ENCODE assay signal across 20 cellular contexts in genomic region chr20:64104667-64105451, GRCh38. TPM values are rescaled to one million over a fixed set of nuclear protein-coding genes. Genes with fewer than 3 reads are reported as not detected.
DNase-seq lines count a peak whose midpoint lies in the region; ATAC-seq and TF ChIP-seq lines count a peak whose summit lies in the region.
"Had no signal": no experiment of that assay in that cellular context is flagged by ENCODE, and none has a peak within 500 bp of the region (broad histone marks: within the 10 kb centered on the region; RNA-seq: fewer than 3 reads in every experiment).

No MANE protein-coding gene starts in this region.

- intact Hi-C loops in right cardiac atrium (cut with DNase I) = no loop called here
- intact Hi-C loops in sciatic nerve (cut with DNase I) = no loop called here
- intact Hi-C loops in esophagus squamous epithelium (cut with DNase I) = no loop called here

- peaks cover 7% of the 10 kb centered on the region for H3F3A ChIP-seq in GM23338 (replicated peaks; ENCODE audit: low read depth)

- H3K27ac ChIP-seq in GM23338 (ENCODE audit: low read depth) (no peak overlapping the region), right cardiac atrium (ENCODE audit: low read length) (no peak overlapping the region), esophagus squamous epithelium (no peak overlapping the region)
- H3K27ac ChIP-seq: BLaER1, SK-N-MC, thoracic aorta had no signal

- TF ChIP-seq CTCF in GM23338 (conservative IDR thresholded peaks at IDR 0.05; ENCODE audit: low read depth in 2 of 2) (no peak), esophagus squamous epithelium (IDR thresholded peaks at IDR 0.05) (no peak)

- H3K36me3 ChIP-seq in GM23338 (ENCODE audit: insufficient read depth) (no peaks in the 10 kb centered on the region), esophagus squamous epithelium (no peaks in the 10 kb centered on the region)
- H3K36me3 ChIP-seq: BLaER1, thoracic aorta had no signal

- H3K4me1 ChIP-seq in GM23338 (ENCODE audit: insufficient read depth) (no peaks in the 10 kb centered on the region), right cardiac atrium (ENCODE audit: control insufficient read depth, insufficient read depth, low read length) (no peaks in the 10 kb centered on the region), esophagus squamous epithelium (peaks cover 5 to 13% (median 11%) of the 10 kb centered on the region in 3 donors)

- no peaks in the 10 kb centered on the region for H4K20me1 ChIP-seq in GM23338 (replicated peaks; ENCODE audit: insufficient read depth)

- no peaks in the 10 kb centered on the region for H3K9me3 ChIP-seq in right cardiac atrium (ENCODE audit: control insufficient read depth, low read length)
- H3K9me3 ChIP-seq in esophagus squamous epithelium = no peaks in the 10 kb centered on the region
- H3K9me3 ChIP-seq: BLaER1, thoracic aorta had no signal

- no peak overlapping the region for H3K4me2 ChIP-seq in GM23338
- H3K4me2 ChIP-seq: BLaER1 had no signal

- no peaks in the 10 kb centered on the region; the same call in 2 of the 3 replicates for H3K36me3 Mint-ChIP-seq in GM23338 (ENCODE audit: low read depth)
- H3K36me3 Mint-ChIP-seq: brain had no signal

- no peak overlapping the region for H3K4me3 Mint-ChIP-seq in GM23338
- H3K4me3 Mint-ChIP-seq: brain; dendritic cell treated with granulocyte-macrophage colony-stimulating factor and Interleukin-4, amounts not matched to agents 40 ng/mL and 50 ng/mL, for 4 days had no signal

- H2AFZ ChIP-seq in GM23338 = no peak overlapping the region

- peak; percentile 1 for DNase-seq in GM23338 (ENCODE audit: low spot score)
- DNase-seq in RPMI8226 = peak; percentile 2
- DNase-seq in right cardiac atrium = peak; percentile 8 to 35 (median 23)
- peak; percentile 48 for DNase-seq in sciatic nerve (ENCODE audit: low spot score)
- DNase-seq in NCI-H1694 (lab: John Stamatoyannopoulos, UW) = no peak
- no peak for DNase-seq in esophagus squamous epithelium (lab: John Stamatoyannopoulos, UW)
- DNase-seq: activated CD4-positive, alpha-beta T cell treated with anti-CD3 and anti-CD28 coated beads, Interleukin-2, amount 50 U/mL, for 1 hour; activated gamma-delta T cell treated with Interleukin-2 at 50 U/mL for 16 hours; DMS 273 treated with DMSO at 0.1 percent for 48 hours; MM.1S; NCI-H2029; NCI-H524 had no signal

- H3K27me3 ChIP-seq in GM23338 (ENCODE audit: insufficient read depth) (peaks cover 17% of the 10 kb centered on the region), right cardiac atrium (ENCODE audit: control insufficient read depth, insufficient read depth) (no peaks in the 10 kb centered on the region), esophagus squamous epithelium (peaks cover 13 to 84% (median 21%) of the 10 kb centered on the region in 4 donors)

- H3K9me2 ChIP-seq in GM23338 (ENCODE audit: insufficient read depth) = no peaks in the 10 kb centered on the region

- no peak for ATAC-seq in GM23338
- no peak for ATAC-seq in right cardiac atrium
- ATAC-seq in sciatic nerve = no peak
- ATAC-seq in HG02938 (IDR thresholded peaks at IDR 0.05; ENCODE audit: unreplicated experiment) = no peak

- peaks cover 9% of the 10 kb centered on the region for H3K4me1 Mint-ChIP-seq in GM23338

- H3K79me2 ChIP-seq in GM23338 (replicated peaks; ENCODE audit: insufficient read depth) = no peaks in the 10 kb centered on the region

- H3K27ac Mint-ChIP-seq in GM23338 = no peak overlapping the region
- H3K27ac Mint-ChIP-seq: dendritic cell treated with granulocyte-macrophage colony-stimulating factor and Interleukin-4, amounts not matched to agents 40 ng/mL and 50 ng/mL, for 4 days had no signal

- peaks cover 24% of the 10 kb centered on the region for H3K27me3 Mint-ChIP-seq in GM23338 (ENCODE audit: insufficient read depth, low read depth, poor library complexity)

- H3K9me3 Mint-ChIP-seq in GM23338 = peaks cover 5% of the 10 kb centered on the region; the same call in 2 of the 3 replicates
- H3K9me3 Mint-ChIP-seq: dendritic cell treated with granulocyte-macrophage colony-stimulating factor and Interleukin-4, amounts not matched to agents 40 ng/mL and 50 ng/mL, for 4 days had no signal

- H3K4me3 ChIP-seq in GM23338 = no peak overlapping the region
- H3K4me3 ChIP-seq in right cardiac atrium (ENCODE audit: low read length) = no peak overlapping the region
- H3K4me3 ChIP-seq in esophagus squamous epithelium = no peak overlapping the region
- H3K4me3 ChIP-seq: BLaER1, SK-N-MC, thoracic aorta had no signal

- 85% methylated on average over 25 of the region's 25 CpGs for WGBS in right cardiac atrium
- 73 to 77% methylated on average over 8 to 12 of the region's 25 CpGs for WGBS in esophagus squamous epithelium, 2 donors

- no peak for TF ChIP-seq POLR2A in esophagus squamous epithelium (IDR thresholded peaks at IDR 0.05)

TF ChIP-seq in GM23338, 12 proteins besides CTCF, POLR2A, EP300 and RAD21:
- TF ChIP-seq ETS1 (IDR thresholded peaks at IDR 0.05) = no peak
- TF ChIP-seq POLR2AphosphoS5 (IDR thresholded peaks at IDR 0.05; ENCODE audit: low read depth) = no peak
- no peak for TF ChIP-seq NANOG (IDR thresholded peaks at IDR 0.05; ENCODE audit: borderline replicate concordance)
- no peak for TF ChIP-seq EZH2 (IDR thresholded peaks at IDR 0.05; ENCODE audit: low read depth, unreplicated experiment)
TF ChIP-seq in GM23338: peak in this region for 0.

RNA-seq across cellular contexts. Expression of gene NPBWR2, which starts 2.5 kb away (rescaled TPM):
- total RNA-seq in GM23338 (2014; rRNA removed; shearing (Covaris generic)) = not detected in 2 replicates
- polyA plus RNA-seq in GM23338 (2016; fragmentation: Nextera tagmentation; extraction: Ambion mirVana) (not detected in 2 replicates), right cardiac atrium (not detected)
- total RNA-seq in right cardiac atrium (not detected), sciatic nerve (not detected), esophagus squamous epithelium (not detected)
- total RNA-seq: epithelial cell of proximal tubule, thoracic aorta had no signal
- polyA plus RNA-seq: neural cell had no signal

RNA-seq across cellular contexts. Expression of gene LKAAEAR1, which starts 20.7 kb away (rescaled TPM):
- total RNA-seq in GM23338 (2014; rRNA removed; shearing (Covaris generic)) = 1.1 TPM in 1 of 2 replicates, not detected in the other
- polyA plus RNA-seq in GM23338 (2016; fragmentation: Nextera tagmentation; extraction: Ambion mirVana) (1.8 and 2.4 TPM in 2 replicates), right cardiac atrium (0.41 TPM)
- total RNA-seq in right cardiac atrium (under 1 TPM in 3 of 4 donors, not detected in 1; 0.29 to 0.65 (median 0.50) TPM), sciatic nerve (not detected), esophagus squamous epithelium (not detected)
- total RNA-seq: epithelial cell of proximal tubule, thoracic aorta had no signal

RNA-seq across cellular contexts. Expression of gene OPRL1, which starts 25.0 kb away (rescaled TPM):
- total RNA-seq in GM23338 (2014; rRNA removed; shearing (Covaris generic)) = 0.74 and 1.1 TPM in 2 replicates
- polyA plus RNA-seq in GM23338 (2016; fragmentation: Nextera tagmentation; extraction: Ambion mirVana) (0.24 and 0.27 TPM in 2 replicates), right cardiac atrium (0.81 TPM)
- total RNA-seq in right cardiac atrium (1 to 10 TPM in 2 of 4 donors, under 1 TPM in 2; 0.50 to 1.3 (median 1.1) TPM), sciatic nerve (1.0 TPM), esophagus squamous epithelium (under 1 TPM in 3 of 4 donors, not detected in 1; 0.34 to 0.91 (median 0.76) TPM)

RNA-seq across cellular contexts. Expression of gene RGS19, which starts 25.5 kb away (rescaled TPM):
- total RNA-seq in GM23338 (2014; rRNA removed; shearing (Covaris generic)) = 15.0 and 19.7 TPM in 2 replicates
- 12.5 and 13.1 TPM in 2 replicates for polyA plus RNA-seq in GM23338 (2016; fragmentation: Nextera tagmentation; extraction: Ambion mirVana)
- 1 to 10 TPM; 6.3 to 9.1 (median 8.3) TPM for total RNA-seq in right cardiac atrium
- 5.8 TPM for polyA plus RNA-seq in right cardiac atrium
- total RNA-seq in sciatic nerve = 10.8 TPM
- 10 to 100 TPM in 3 of 4 donors, 1 to 10 TPM in 1; 7.4 to 14.4 (median 11.0) TPM for total RNA-seq in esophagus squamous epithelium

RNA-seq across cellular contexts. Expression of gene TCEA2, which starts 41.9 kb away (rescaled TPM):
- total RNA-seq in GM23338 (2014; rRNA removed; shearing (Covaris generic)) = 15.0 and 21.0 TPM in 2 replicates
- polyA plus RNA-seq in GM23338 (2016; fragmentation: Nextera tagmentation; extraction: Ambion mirVana) (54.4 and 58.9 TPM in 2 replicates), right cardiac atrium (38.3 TPM)
- total RNA-seq in right cardiac atrium (10 to 100 TPM; 46.3 to 52.0 (median 50.0) TPM), sciatic nerve (81.2 TPM), esophagus squamous epithelium (10 to 100 TPM in 2 of 4 donors, 1 to 10 TPM in 2; 1.8 to 25.2 (median 8.9) TPM)

Comparison
In these comparisons a context has a peak if more than half of its experiments do, and no peak if none do; other contexts are left out.
1. DNase-seq: peak in GM23338 (single experiment), RPMI8226 (single experiment), right cardiac atrium (3 of 3) and sciatic nerve (single experiment); none in NCI-H1694 (single experiment) and esophagus squamous epithelium (single experiment).